ENCODE assay signal across 23 cellular contexts in genomic region chr19:5808120-5808816, GRCh38. TPM values are rescaled to one million over a fixed set of nuclear protein-coding genes. Genes with fewer than 3 reads are reported as not detected.
DNase-seq lines count a peak whose midpoint lies in the region; ATAC-seq and TF ChIP-seq lines count a peak whose summit lies in the region.
"Had no signal": no experiment of that assay in that cellular context is flagged by ENCODE, and none has a peak within 500 bp of the region (broad histone marks: within the 10 kb centered on the region; RNA-seq: fewer than 3 reads in every experiment).

No MANE protein-coding gene starts in this region.

- DNase-seq in left cardiac atrium = peak; percentile 23
- DNase-seq in right atrium auricular region (ENCODE audit: low spot score) = no peak
- DNase-seq in RWPE1 (ENCODE audit: low spot score) = no peak
- no peak for DNase-seq in mesenchymal stem cell
- DNase-seq in NAMALWA (ENCODE audit: low spot score) = no peak
- no peak for DNase-seq in DMS53 treated with DMSO at 0.1 percent for 48 hours (lab: John Stamatoyannopoulos, UW; ENCODE audit: unreplicated experiment)
- DNase-seq: 8988T; ACHN; CD4-positive, alpha-beta T cell; DMS 273 treated with DMSO at 0.1 percent for 48 hours; DMS79 treated with DMSO at 0.1 percent for 48 hours; H9 had no signal

- H3K36me3 ChIP-seq in right atrium auricular region (no peaks in the 10 kb centered on the region), mesenchymal stem cell (ENCODE audit: control insufficient read depth in 1 of 2, insufficient read depth in 2 of 2, low read depth in 1 of 2, low read length in 2 of 2) (no peaks in the 10 kb centered on the region)

- H3K4me3 ChIP-seq in right atrium auricular region (no peak overlapping the region), mesenchymal stem cell (ENCODE audit: insufficient read depth in 1 of 2, low read depth in 1 of 2, low read length in 2 of 2) (no peak overlapping the region)
- H3K4me3 ChIP-seq: A549, GM12878, GM23338 had no signal

- no peak overlapping the region for H3K9ac ChIP-seq in mesenchymal stem cell (ENCODE audit: low read length)

- peak overlapping the region; percentile 61 for H4K91ac ChIP-seq in mesenchymal stem cell (ENCODE audit: low read length)

- no peak overlapping the region for H2AFZ ChIP-seq in mesenchymal stem cell (ENCODE audit: low read depth, low read length)
- H2AFZ ChIP-seq: GM23338 had no signal

- H2BK15ac ChIP-seq in mesenchymal stem cell (ENCODE audit: low read depth, poor library complexity, severe bottlenecking) = no peak overlapping the region

- no peak overlapping the region for H3K18ac ChIP-seq in mesenchymal stem cell (ENCODE audit: low read depth in 1 of 2, low read length in 2 of 2)

- WGBS in mesenchymal stem cell = 92% methylated on average over 20 of the region's 21 CpGs

- no peak overlapping the region for H2AK5ac ChIP-seq in mesenchymal stem cell (ENCODE audit: low read length, severe bottlenecking)

- peaks cover 0 to 7% of the 10 kb centered on the region in 2 donors for H3K27me3 ChIP-seq in right atrium auricular region
- H3K27me3 ChIP-seq in mesenchymal stem cell (ENCODE audit: control insufficient read depth in 1 of 2, insufficient read depth in 1 of 2, low read length in 2 of 2) = peaks cover 33 to 37% of the 10 kb centered on the region in 2 experiments

- TF ChIP-seq CTCF in right atrium auricular region (IDR thresholded peaks at IDR 0.05) (no peak), RWPE1 (conservative IDR thresholded peaks at IDR 0.05; ENCODE audit: low read depth) (no peak)

- intact Hi-C loops in left cardiac atrium (cut with DNase I) = loop anchor here in 1 of 2 donors (10.0 kb wide), 1 partner anchor 167 kb away; the partner anchor contains the start of gene RANBP3

- H3K27ac ChIP-seq in right atrium auricular region = no peak overlapping the region
- H3K27ac ChIP-seq in RWPE1 = peak overlapping the region; percentile 62; the same call in 1 of the 2 replicates
- H3K27ac ChIP-seq in mesenchymal stem cell (ENCODE audit: low read length, poor library complexity, severe bottlenecking) = no peak overlapping the region
- H3K27ac ChIP-seq: A549 had no signal

- H2BK12ac ChIP-seq in mesenchymal stem cell (ENCODE audit: low read length in 2 of 2) = no peak overlapping the region

- ATAC-seq in left cardiac atrium (no peak), GM21737 (IDR thresholded peaks at IDR 0.05; ENCODE audit: unreplicated experiment) (no peak)
- ATAC-seq: A549, GM12878, GM23338, HCT116 had no signal

- no peak overlapping the region for H3K4ac ChIP-seq in mesenchymal stem cell (ENCODE audit: low read depth in 1 of 2, low read length in 2 of 2)

- H3K23ac ChIP-seq in mesenchymal stem cell (ENCODE audit: low read length in 2 of 2) = no peak overlapping the region

- H3K9me3 ChIP-seq in right atrium auricular region = no peaks in the 10 kb centered on the region
- no peaks in the 10 kb centered on the region for H3K9me3 ChIP-seq in mesenchymal stem cell (ENCODE audit: control insufficient read depth, low read length)
- H3K9me3 ChIP-seq: A549 had no signal

- POLR2A ChIA-PET in RWPE1 (lab: Yijun Ruan, JAX; ENCODE audit: low non-redundant PET) = interaction anchor here (0.7 kb wide), 1 partner anchor 1151 kb away, joined by 6 read pairs; no protein-coding TSS in a partner anchor

- no peak overlapping the region for H2BK120ac ChIP-seq in mesenchymal stem cell (ENCODE audit: low read depth, low read length)

- CTCF ChIA-PET in RWPE1 (lab: Yijun Ruan, JAX) = interaction anchor here (0.6 to 1.0 kb wide), 4 partner anchors 14 to 18 kb away, joined by 3 to 6 read pairs (median 4); no protein-coding TSS in a partner anchor

- no peak overlapping the region for H4K8ac ChIP-seq in mesenchymal stem cell (ENCODE audit: low read length)

- H2BK5ac ChIP-seq in mesenchymal stem cell (ENCODE audit: low read depth, low read length, poor library complexity, severe bottlenecking) = no peak overlapping the region

- no peaks in the 10 kb centered on the region for H3K79me1 ChIP-seq in mesenchymal stem cell (replicated peaks; ENCODE audit: low read length, poor library complexity, severe bottlenecking)

- H3K4me1 ChIP-seq in right atrium auricular region (peaks cover 0 to 20% of the 10 kb centered on the region in 2 donors), mesenchymal stem cell (ENCODE audit: control insufficient read depth, insufficient read depth, low read depth, low read length) (peaks cover 15% of the 10 kb centered on the region)

- H3K4me2 ChIP-seq in mesenchymal stem cell (ENCODE audit: low read length, poor library complexity, severe bottlenecking) = no peak overlapping the region
- H3K4me2 ChIP-seq: A549, GM23338 had no signal

- no peak overlapping the region for H3K14ac ChIP-seq in mesenchymal stem cell (ENCODE audit: low read length in 2 of 2)

RNA-seq across cellular contexts. Expression of gene NRTN, which starts 3.4 kb away (rescaled TPM):
- total RNA-seq in left cardiac atrium (10 to 100 TPM; 28.7 to 29.6 TPM), right atrium auricular region (10 to 100 TPM; 20.9 to 33.7 TPM)
- polyA plus RNA-seq in mesenchymal stem cell (2013, experiment 1 of 2) = 2.1 TPM
- 2.2 TPM for polyA plus RNA-seq in mesenchymal stem cell (2013, experiment 2 of 2)
- total RNA-seq: GM12878 had no signal
- polyA plus RNA-seq: CD14-positive monocyte, GM12878 had no signal

RNA-seq across cellular contexts. Expression of gene DUS3L, which starts 17.3 kb away (rescaled TPM):
- total RNA-seq in left cardiac atrium (10 to 100 TPM; 15.3 to 28.2 TPM), right atrium auricular region (10 to 100 TPM; 12.1 to 24.8 TPM)
- 14.3 TPM for polyA plus RNA-seq in mesenchymal stem cell (2013, experiment 1 of 2)
- 12.7 TPM for polyA plus RNA-seq in mesenchymal stem cell (2013, experiment 2 of 2)

RNA-seq across cellular contexts. Expression of gene PRR22, which starts 23.7 kb away (rescaled TPM):
- total RNA-seq in left cardiac atrium (1 to 10 TPM in 1 of 2 donors, under 1 TPM in 1; 0.47 to 1.7 TPM), right atrium auricular region (under 1 TPM; 0.67 to 0.83 TPM)
- polyA plus RNA-seq in mesenchymal stem cell (2013, experiment 1 of 2) = 1.4 TPM
- polyA plus RNA-seq in mesenchymal stem cell (2013, experiment 2 of 2) = 1.5 TPM

RNA-seq across cellular contexts. Expression of gene FUT6, which starts 31.2 kb away (rescaled TPM):
- total RNA-seq in left cardiac atrium = not detected
- total RNA-seq in right atrium auricular region = not detected
- polyA plus RNA-seq in mesenchymal stem cell (2013, experiment 1 of 2) = not detected
- not detected for polyA plus RNA-seq in mesenchymal stem cell (2013, experiment 2 of 2)
- total RNA-seq: CD8-positive, alpha-beta memory T cell; Daoy; G401; GM12878; GM23338; H4 had no signal
- polyA plus RNA-seq: A549; BJ; CD14-positive monocyte; CD8-positive, alpha-beta memory T cell; GM12878; GM23338 had no signal

RNA-seq across cellular contexts. Expression of gene FUT3, which starts 43.0 kb away (rescaled TPM):
- total RNA-seq in left cardiac atrium (not detected), right atrium auricular region (not detected)
- polyA plus RNA-seq in mesenchymal stem cell (2013, experiment 1 of 2) = not detected
- polyA plus RNA-seq in mesenchymal stem cell (2013, experiment 2 of 2) = not detected
- total RNA-seq: CD8-positive, alpha-beta memory T cell; Daoy; G401; GM23338; H4; H9 had no signal
- polyA plus RNA-seq: BJ; CD14-positive monocyte; CD8-positive, alpha-beta memory T cell had no signal
